ENCODE assay signal across 9 cellular contexts in genomic region chr5:82356808-82357671, GRCh38.
DNase-seq lines count a peak whose midpoint lies in the region; ATAC-seq and TF ChIP-seq lines count a peak whose summit lies in the region.
"Had no signal": no experiment of that assay in that cellular context is flagged by ENCODE, and none has a peak within 500 bp of the region (broad histone marks: within the 10 kb centered on the region; RNA-seq: fewer than 3 reads in every experiment).

No MANE protein-coding gene starts in this region.

- POLR2A ChIA-PET in activated CD8-positive, alpha-beta T cell treated with anti-CD3 and anti-CD28 coated beads, Interleukin-2, amount 10 ng/mL, durations not matched to agents 7 days and 5 days (lab: Charles Lee) = interaction anchor here (1.0 kb wide), 1 partner anchor 9 kb away, joined by 4 read pairs; no protein-coding TSS in a partner anchor

- H3K23ac ChIP-seq in trophoblast cell (ENCODE audit: low read length) = no peak overlapping the region

- H3K9me3 Mint-ChIP-seq in activated CD8-positive, alpha-beta T cell treated with anti-CD3 and anti-CD28 coated beads, Interleukin-2, amount 10 ng/mL, durations not matched to agents 7 days and 5 days (ENCODE audit: insufficient read depth) = no peaks in the 10 kb centered on the region
- no peaks in the 10 kb centered on the region for H3K9me3 Mint-ChIP-seq in endothelial cell (ENCODE audit: unreplicated experiment)
- H3K9me3 Mint-ChIP-seq: brain had no signal

- CTCF ChIA-PET in activated CD8-positive, alpha-beta T cell treated with anti-CD3 and anti-CD28 coated beads, Interleukin-2, amount 10 ng/mL, durations not matched to agents 7 days and 5 days (lab: Charles Lee) = interaction anchor here (0.9 to 1.5 kb wide), 3 partner anchors 114 to 1073 kb away, joined by 3 to 4 read pairs (median 3); no protein-coding TSS in a partner anchor

- H3K27ac Mint-ChIP-seq in activated CD8-positive, alpha-beta T cell treated with anti-CD3 and anti-CD28 coated beads, Interleukin-2, amount 10 ng/mL, durations not matched to agents 7 days and 5 days = peak overlapping the region; percentile 97
- H3K27ac Mint-ChIP-seq in endothelial cell (ENCODE audit: unreplicated experiment) = peak overlapping the region; percentile 45

- H2BK5ac ChIP-seq in trophoblast cell (ENCODE audit: low read depth, low read length, poor library complexity) = no peak overlapping the region

- H3K14ac ChIP-seq in trophoblast cell (ENCODE audit: low read length) = no peak overlapping the region

- peaks cover 85% of the 10 kb centered on the region for H3K4me1 Mint-ChIP-seq in activated CD8-positive, alpha-beta T cell treated with anti-CD3 and anti-CD28 coated beads, Interleukin-2, amount 10 ng/mL, durations not matched to agents 7 days and 5 days (ENCODE audit: low read depth)
- peaks cover 31% of the 10 kb centered on the region for H3K4me1 Mint-ChIP-seq in endothelial cell (ENCODE audit: unreplicated experiment)

- WGBS in trophoblast cell (ENCODE audit: extremely low coverage, insufficient coverage, insufficient read length) = no CpG with 5 or more reads among the region's 14 CpGs

- no peaks in the 10 kb centered on the region for H3K9me3 ChIP-seq in trophoblast cell (ENCODE audit: insufficient read depth, low read depth, low read length)
- no peaks in the 10 kb centered on the region for H3K9me3 ChIP-seq in upper lobe of right lung

- peak overlapping the region; percentile 58 for H3K4me3 Mint-ChIP-seq in activated CD8-positive, alpha-beta T cell treated with anti-CD3 and anti-CD28 coated beads, Interleukin-2, amount 10 ng/mL, durations not matched to agents 7 days and 5 days
- no peak overlapping the region for H3K4me3 Mint-ChIP-seq in endothelial cell (ENCODE audit: unreplicated experiment)
- H3K4me3 Mint-ChIP-seq: brain had no signal

- H3K18ac ChIP-seq in trophoblast cell (ENCODE audit: low read length) = no peak overlapping the region

- intact Hi-C loops in upper lobe of right lung (cut with DNase I) = no loop called here

- no peaks in the 10 kb centered on the region for H3K79me1 ChIP-seq in trophoblast cell (ENCODE audit: low read length)

- H3K4ac ChIP-seq in trophoblast cell (ENCODE audit: low read depth, low read length) = no peak overlapping the region

- peak overlapping the region; percentile 23 for H4K8ac ChIP-seq in trophoblast cell (ENCODE audit: low read depth, low read length)

- TF ChIP-seq CTCF in endothelial cell (IDR thresholded peaks at IDR 0.05; ENCODE audit: unreplicated experiment) = no peak
- TF ChIP-seq CTCF in upper lobe of right lung (IDR thresholded peaks at IDR 0.05) = no peak

- H2BK12ac ChIP-seq in trophoblast cell (ENCODE audit: low read length) = no peak overlapping the region

- no peaks in the 10 kb centered on the region for H3K36me3 ChIP-seq in trophoblast cell (ENCODE audit: control insufficient read depth in 1 of 2, insufficient read depth in 2 of 2, low read length in 2 of 2)
- no peaks in the 10 kb centered on the region for H3K36me3 ChIP-seq in upper lobe of right lung

- H3K27ac ChIP-seq in trophoblast cell (ENCODE audit: low read depth, low read length) (no peak overlapping the region), upper lobe of right lung (peak overlapping the region; percentile 25)

- no peak overlapping the region for H4K12ac ChIP-seq in trophoblast cell (ENCODE audit: low read depth, low read length)

- H3K27me3 Mint-ChIP-seq in activated CD8-positive, alpha-beta T cell treated with anti-CD3 and anti-CD28 coated beads, Interleukin-2, amount 10 ng/mL, durations not matched to agents 7 days and 5 days (ENCODE audit: low read depth) = no peaks in the 10 kb centered on the region
- H3K27me3 Mint-ChIP-seq in endothelial cell (ENCODE audit: unreplicated experiment) = peaks cover 3% of the 10 kb centered on the region

- DNase-seq in KG1 (lab: John Stamatoyannopoulos, UW) (peak; percentile 73), endothelial cell (ENCODE audit: low spot score) (peak; percentile 30), trophoblast cell (no peak), upper lobe of right lung (peak; percentile 67), NCI-H1694 (lab: John Stamatoyannopoulos, UW) (no peak), cortex of kidney (lab: John Stamatoyannopoulos, UW) (no peak)
- peak; percentile 89 for DNase-seq in activated CD8-positive, alpha-beta T cell treated with anti-CD3 and anti-CD28 coated beads, Interleukin-2, amount 10 ng/mL, durations not matched to agents 7 days and 5 days

- H3K4me2 ChIP-seq in trophoblast cell (ENCODE audit: low read length) = no peak overlapping the region

- peaks cover 0 to 5% of the 10 kb centered on the region in 2 experiments for H3K4me1 ChIP-seq in trophoblast cell (ENCODE audit: control insufficient read depth in 1 of 2, insufficient read depth in 2 of 2, low read length in 2 of 2)
- H3K4me1 ChIP-seq in upper lobe of right lung = peaks cover 23% of the 10 kb centered on the region

- H3K4me3 ChIP-seq in trophoblast cell (ENCODE audit: low read depth, low read length) (no peak overlapping the region), upper lobe of right lung (no peak overlapping the region)

- no peaks in the 10 kb centered on the region for H3K27me3 ChIP-seq in trophoblast cell (ENCODE audit: insufficient read depth, low read length)
- no peaks in the 10 kb centered on the region for H3K27me3 ChIP-seq in upper lobe of right lung

- no peak overlapping the region for H2BK120ac ChIP-seq in trophoblast cell (ENCODE audit: insufficient read depth, low read length, poor library complexity)

- H3K9ac ChIP-seq in trophoblast cell (ENCODE audit: low read length) = no peak overlapping the region

- H3K79me2 ChIP-seq in trophoblast cell (ENCODE audit: control insufficient read depth, insufficient read depth, low read length, poor library complexity) = no peaks in the 10 kb centered on the region

- H2AFZ ChIP-seq in trophoblast cell (ENCODE audit: insufficient read depth, low read length, poor library complexity) = no peak overlapping the region

- peak; percentile 76 for ATAC-seq in GM19351 (IDR thresholded peaks at IDR 0.05; ENCODE audit: unreplicated experiment)
- peak; percentile 88 for ATAC-seq in activated CD8-positive, alpha-beta T cell treated with anti-CD3 and anti-CD28 coated beads, Interleukin-2, amount 10 ng/mL, durations not matched to agents 7 days and 5 days
- ATAC-seq in upper lobe of right lung = peak; percentile 92

- H3K36me3 Mint-ChIP-seq in activated CD8-positive, alpha-beta T cell treated with anti-CD3 and anti-CD28 coated beads, Interleukin-2, amount 10 ng/mL, durations not matched to agents 7 days and 5 days (ENCODE audit: low read depth) = peaks cover 3% of the 10 kb centered on the region
- H3K36me3 Mint-ChIP-seq in endothelial cell (ENCODE audit: low read depth, unreplicated experiment) = no peaks in the 10 kb centered on the region
- H3K36me3 Mint-ChIP-seq: brain had no signal

- no peak overlapping the region for H2AK5ac ChIP-seq in trophoblast cell (ENCODE audit: low read length)

- no peak overlapping the region for H4K91ac ChIP-seq in trophoblast cell (ENCODE audit: low read depth, low read length)

Comparison
In these comparisons a context has a peak if more than half of its experiments do, and no peak if none do; other contexts are left out.
1. DNase-seq: peak in KG1 (single experiment), activated CD8-positive, alpha-beta T cell treated with anti-CD3 and anti-CD28 coated beads, Interleukin-2, amount 10 ng/mL, durations not matched to agents 7 days and 5 days (single experiment), endothelial cell (single experiment) and upper lobe of right lung (single experiment); none in trophoblast cell (0 of 2), NCI-H1694 (single experiment) and cortex of kidney (single experiment).
2. Peak in every context shown above with its lines, with median percentiles within 50 percentile points of each other: ATAC-seq.